In genomic region chr9:110775724-110776123, GRCh38 we compare ENCODE assay signal across 14 cellular contexts.
DNase-seq lines count a peak whose midpoint lies in the region; ATAC-seq, FAIRE-seq and TF ChIP-seq lines count a peak whose summit lies in the region.
"Had no signal": no experiment of that assay in that cellular context is flagged by ENCODE, and none has a peak within 500 bp of the region (broad histone marks: within the 10 kb centered on the region; RNA-seq: fewer than 3 reads in every experiment).

No MANE protein-coding gene starts in this region.

- H3K36me3 ChIP-seq in A673 (ENCODE audit: insufficient read depth, low read length, poor library complexity, severe bottlenecking): no peaks in the 10 kb centered on the region
- H3K36me3 ChIP-seq in tibial nerve: no peaks in the 10 kb centered on the region
- H3K36me3 ChIP-seq in colonic mucosa: no peaks in the 10 kb centered on the region
- H3K36me3 ChIP-seq: BLaER1 had no signal

- ATAC-seq in T-helper 17 cell: no peak

- H3K4me3 Mint-ChIP-seq in T-helper 17 cell: no peak overlapping the region
- H3K4me3 Mint-ChIP-seq: CD8-positive, alpha-beta memory T cell; GM23338; H9 had no signal

- no TSS peak for BruUV-seq in A673 (replicated peaks; lab: Mats Ljungman, UMichigan)

- no peak overlapping the region for H3K27ac Mint-ChIP-seq in T-helper 17 cell
- H3K27ac Mint-ChIP-seq: CD8-positive, alpha-beta memory T cell; H9 had no signal

- no peaks in the 10 kb centered on the region for H3K36me3 Mint-ChIP-seq in T-helper 17 cell (ENCODE audit: low read depth)
- H3K36me3 Mint-ChIP-seq: CD8-positive, alpha-beta memory T cell had no signal

- POLR2A ChIA-PET in A673 (lab: Charles Lee; ENCODE audit: low non-redundant PET): interaction anchor here (0.5 kb wide), 1 partner anchor 14 kb away, joined by 3 read pairs; no protein-coding TSS in a partner anchor

- WGBS in tibial nerve, 2 donors: 53 to 62% methylated on average over 5 of the region's 5 CpGs

- TF ChIP-seq EP300 in tibial nerve (IDR thresholded peaks at IDR 0.05): no peak

- H3K4me1 ChIP-seq in A673 (ENCODE audit: insufficient read depth, low read length, poor library complexity, severe bottlenecking): peaks cover 36% of the 10 kb centered on the region
- peaks cover 0 to 28% (median 5%) of the 10 kb centered on the region in 4 donors for H3K4me1 ChIP-seq in tibial nerve
- no peaks in the 10 kb centered on the region for H3K4me1 ChIP-seq in colonic mucosa
- H3K4me1 ChIP-seq: BLaER1 had no signal

- H3K4me3 ChIP-seq in A673 (ENCODE audit: low read depth, low read length, poor library complexity, severe bottlenecking): no peak overlapping the region
- H3K4me3 ChIP-seq in dorsolateral prefrontal cortex: no peak overlapping the region
- no peak overlapping the region for H3K4me3 ChIP-seq in tibial nerve
- H3K4me3 ChIP-seq in colonic mucosa: no peak overlapping the region
- H3K4me3 ChIP-seq: BLaER1, GM23338 had no signal

- TF ChIP-seq POLR2A in tibial nerve (IDR thresholded peaks at IDR 0.05) (no peak), H54 (IDR thresholded peaks at IDR 0.05; ENCODE audit: low read depth, low read length) (no peak)

- no peak overlapping the region for H3K9ac ChIP-seq in colonic mucosa (ENCODE audit: low read depth in 2 of 2, low read length in 2 of 2)
- H3K9ac ChIP-seq: BLaER1 had no signal

- no peaks in the 10 kb centered on the region for H3K9me3 ChIP-seq in A673 (ENCODE audit: low read depth, low read length, poor library complexity, severe bottlenecking)
- H3K9me3 ChIP-seq in tibial nerve: no peaks in the 10 kb centered on the region
- peaks cover 4% of the 10 kb centered on the region for H3K9me3 ChIP-seq in T-helper 17 cell (ENCODE audit: control insufficient read depth, low read length, poor library complexity, severe bottlenecking)
- no peaks in the 10 kb centered on the region for H3K9me3 ChIP-seq in colonic mucosa
- H3K9me3 ChIP-seq: BLaER1 had no signal

- intact Hi-C loops in A673 (cut with micrococcal nuclease; ENCODE audit: unreplicated experiment): no loop called here
- intact Hi-C loops in dorsolateral prefrontal cortex (cut with DNase I): no loop called here
- intact Hi-C loops in colonic mucosa (cut with DNase I): no loop called here

- DNase-seq in A673 (ENCODE audit: low spot score) (no peak), dorsolateral prefrontal cortex (no peak), occipital lobe (lab: John Stamatoyannopoulos, UW) (peak; percentile 2), tibial nerve (ENCODE audit: low spot score in 2 of 2) (no peak), H54 (ENCODE audit: insufficient read length, low spot score) (no peak), T-helper 17 cell (no peak), colonic mucosa (no peak)
- DNase-seq: AML-193; CD8-positive, alpha-beta memory T cell; DMS53; H9 had no signal

- H3K27ac ChIP-seq in A673 (ENCODE audit: low read depth, low read length, poor library complexity, severe bottlenecking): peak overlapping the region; percentile 75
- peak overlapping the region in 41 of 59 donors; percentile 1 to 76 (median 54) for H3K27ac ChIP-seq in dorsolateral prefrontal cortex
- peak overlapping the region; percentile 13 to 79 (median 48) for H3K27ac ChIP-seq in tibial nerve
- no peak overlapping the region for H3K27ac ChIP-seq in colonic mucosa
- H3K27ac ChIP-seq: 22Rv1, BLaER1 had no signal

- no peaks in the 10 kb centered on the region for H3K27me3 ChIP-seq in A673 (replicated peaks; ENCODE audit: insufficient read depth, low read depth, low read length, poor library complexity)
- H3K27me3 ChIP-seq in dorsolateral prefrontal cortex: no peaks in the 10 kb centered on the region
- no peaks in the 10 kb centered on the region for H3K27me3 ChIP-seq in tibial nerve
- no peaks in the 10 kb centered on the region for H3K27me3 ChIP-seq in colonic mucosa
- H3K27me3 ChIP-seq: BLaER1 had no signal

- FAIRE-seq in H54 (lab: Jason Lieb, UNC): no peak

- CTCF ChIA-PET in A673 (lab: Charles Lee): no interaction called here

- no peaks in the 10 kb centered on the region for H3K27me3 Mint-ChIP-seq in T-helper 17 cell

- H3K4me1 Mint-ChIP-seq in T-helper 17 cell: no peaks in the 10 kb centered on the region
- H3K4me1 Mint-ChIP-seq: CD8-positive, alpha-beta memory T cell had no signal

- TF ChIP-seq CTCF in A673 (conservative IDR thresholded peaks at IDR 0.05; ENCODE audit: low read depth, low read length) (no peak), dorsolateral prefrontal cortex (IDR thresholded peaks at IDR 0.05 in 54 of 56, conservative IDR thresholded peaks at IDR 0.05 in 2 of 56; ENCODE audit: low read depth in 1 of 56, partially characterized antibody in 56 of 56) (no peak), tibial nerve (IDR thresholded peaks at IDR 0.05) (no peak), colonic mucosa (IDR thresholded peaks at IDR 0.05) (no peak)
